Comparison of ENCODE assay signal across 30 cellular contexts in genomic region chr1:48600182-48600581, GRCh38.
"Had no signal": no experiment of that assay in that cellular context is flagged by ENCODE, and none has a peak within 500 bp of the region (broad histone marks: within the 10 kb centered on the region; RNA-seq: fewer than 3 reads in every experiment).

No MANE protein-coding gene starts in this region.

- H3K4me3 ChIP-seq: ascending aorta, breast epithelium, cardiac muscle cell, coronary artery, dorsolateral prefrontal cortex, gastrocnemius medialis, heart left ventricle had no signal

- H3K4me1 ChIP-seq: ascending aorta, breast epithelium, foreskin keratinocyte, gastrocnemius medialis, heart left ventricle had no signal

- H3K9me3 ChIP-seq: ascending aorta, breast epithelium, gastrocnemius medialis, heart left ventricle had no signal

- H3K27ac ChIP-seq: ascending aorta, cardiac muscle cell, coronary artery, dorsolateral prefrontal cortex, foreskin keratinocyte, gastrocnemius medialis, heart left ventricle had no signal

- ATAC-seq: activated naive CD4-positive, alpha-beta T cell treated with anti-CD3 and anti-CD28 coated beads, Interleukin-2, amount 50 U/mL, for 72 hours; activated T-cell treated with anti-CD3 and anti-CD28 coated beads, Interleukin-2, amount 50 U/mL, for 72 hours; esophagus mucosa; foreskin keratinocyte; gastrocnemius medialis; heart left ventricle; T-helper 17 cell; WTC11 had no signal

- H3K27me3 ChIP-seq: ascending aorta, breast epithelium, dorsolateral prefrontal cortex, foreskin keratinocyte, gastrocnemius medialis, heart left ventricle had no signal

- H3K36me3 ChIP-seq: ascending aorta, breast epithelium, cardiac muscle cell, gastrocnemius medialis, heart left ventricle had no signal

- DNase-seq: activated CD4-positive, alpha-beta memory T cell treated with anti-CD3 and anti-CD28 coated beads, Interleukin-2, amount 10 ng/mL, durations not matched to agents 7 days and 5 days; activated CD4-positive, alpha-beta T cell treated with anti-CD3 and anti-CD28 coated beads for 1 hour; activated CD4-positive, alpha-beta T cell treated with anti-CD3 and anti-CD28 coated beads for 4 hours; activated CD4-positive, alpha-beta T cell treated with anti-CD3 and anti-CD28 coated beads, Interleukin-2, amount 10 ng/mL, durations not matched to agents 7 days and 5 days; activated CD4-positive, alpha-beta T cell treated with anti-CD3 and anti-CD28 coated beads, Interleukin-2, amount 50 U/mL, for 4 hours; activated CD8-positive, alpha-beta memory T cell treated with anti-CD3 and anti-CD28 coated beads, Interleukin-2, amount 50 U/mL, for 48 hours; activated gamma-delta T cell; activated naive CD4-positive, alpha-beta T cell; activated naive CD4-positive, alpha-beta T cell treated with anti-CD3 and anti-CD28 coated beads, Interleukin-2, amount 10 ng/mL, durations not matched to agents 7 days and 5 days; activated naive CD8-positive, alpha-beta T cell treated with anti-CD3 and anti-CD28 coated beads, Interleukin-2, amount 10 ng/mL, durations not matched to agents 7 days and 5 days; activated T-cell treated with anti-CD3 and anti-CD28 coated beads for 4 hours; activated T-cell treated with anti-CD3 and anti-CD28 coated beads, Interleukin-2, amount 50 U/mL, for 24 hours; activated T-cell treated with anti-CD3 and anti-CD28 coated beads, Interleukin-2, amount 50 U/mL, for 72 hours; central memory CD4-positive, alpha-beta T cell; dorsolateral prefrontal cortex; effector memory CD4-positive, alpha-beta T cell; endodermal cell; foreskin keratinocyte; gastrocnemius medialis; glutamatergic neuron; heart left ventricle; T-helper 17 cell; T1000 had no signal
